ENCODE assay signal across 14 cellular contexts in the genomic region with DNA sequence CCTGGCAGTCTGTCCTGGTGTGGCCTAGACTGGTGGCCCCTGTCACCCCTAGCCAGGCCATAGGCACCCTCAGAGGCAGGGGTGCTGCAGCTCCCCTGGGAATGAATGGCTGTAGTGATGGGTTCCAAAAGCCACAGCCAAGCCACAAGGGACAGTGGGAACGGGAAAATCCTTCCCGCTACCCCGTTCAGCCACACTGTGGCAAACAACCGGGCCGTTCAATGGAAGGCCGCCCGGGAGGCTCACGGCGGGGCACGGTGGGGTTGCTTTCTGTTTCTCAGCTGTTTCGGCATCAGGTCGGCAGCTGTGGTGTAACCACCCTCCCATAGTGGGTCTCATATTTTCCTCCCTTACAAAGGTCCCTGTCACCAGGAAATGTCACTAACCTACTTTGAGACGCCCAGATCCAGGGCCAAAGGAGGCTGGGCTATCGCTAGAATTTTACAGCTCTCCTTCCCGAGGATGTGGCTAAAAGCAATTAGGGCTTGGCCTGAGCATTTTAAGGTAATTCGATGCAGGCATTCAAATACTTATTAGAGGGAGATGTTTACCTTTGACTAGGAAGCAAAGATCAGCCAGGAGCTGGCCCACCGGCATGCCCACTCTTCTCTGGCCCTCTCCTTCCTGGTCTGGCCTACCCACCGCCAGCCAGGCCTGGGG.
A peak's percentile ranks its signal among the peaks of the same experiment; 100 is the strongest.
DNase-seq lines count a peak whose midpoint lies in the region; ATAC-seq, FAIRE-seq and TF ChIP-seq lines count a peak whose summit lies in the region.
"Had no signal": no experiment of that assay in that cellular context is flagged by ENCODE, and none has a peak within 500 bp of the region (broad histone marks: within the 10 kb centered on the region; RNA-seq: fewer than 3 reads in every experiment).

No MANE protein-coding gene starts in this region.

- H3K27ac Mint-ChIP-seq in Caco-2 (ENCODE audit: unreplicated experiment), result no peak overlapping the region
- no peak overlapping the region for H3K27ac Mint-ChIP-seq in activated CD8-positive, alpha-beta T cell treated with anti-CD3 and anti-CD28 coated beads, Interleukin-2, amount 10 ng/mL, durations not matched to agents 7 days and 5 days

- no peak overlapping the region for H3K23ac ChIP-seq in mesenchymal stem cell (ENCODE audit: low read length in 2 of 2)

- H3K4ac ChIP-seq in mesenchymal stem cell (ENCODE audit: low read depth in 1 of 2, low read length in 2 of 2), result no peak overlapping the region

- intact Hi-C loops in Caco-2 (cut with micrococcal nuclease; ENCODE audit: unreplicated experiment), result no loop called here
- intact Hi-C loops in A673 (cut with micrococcal nuclease; ENCODE audit: unreplicated experiment), result no loop called here

- H3K36me3 ChIP-seq in Caco-2 (ENCODE audit: control insufficient read depth, insufficient read depth, low read length) (no peaks in the 10 kb centered on the region), mesenchymal stem cell (ENCODE audit: control insufficient read depth in 1 of 2, insufficient read depth in 2 of 2, low read depth in 1 of 2, low read length in 2 of 2) (peaks cover 0 to 4% of the 10 kb centered on the region in 2 experiments), A673 (ENCODE audit: insufficient read depth, low read length, poor library complexity, severe bottlenecking) (no peaks in the 10 kb centered on the region)

- H2BK12ac ChIP-seq in mesenchymal stem cell (ENCODE audit: low read length in 2 of 2), result peak overlapping the region in 1 of 2 experiments; percentile 70

- H2AK5ac ChIP-seq in mesenchymal stem cell (ENCODE audit: low read length, severe bottlenecking), result no peak overlapping the region

- H3K4me3 ChIP-seq in AG10803 (ENCODE audit: low read length), result peak overlapping the region; percentile 26
- H3K4me3 ChIP-seq in Caco-2 (ENCODE audit: low read depth, low read length), result no peak overlapping the region
- no peak overlapping the region for H3K4me3 ChIP-seq in mesenchymal stem cell (ENCODE audit: insufficient read depth in 1 of 2, low read depth in 1 of 2, low read length in 2 of 2)
- H3K4me3 ChIP-seq in A673 (ENCODE audit: low read depth, low read length, poor library complexity, severe bottlenecking), result no peak overlapping the region

- DNase-seq in AG10803 (ENCODE audit: low read depth) (no peak), Caco-2 (no peak), mesenchymal stem cell (no peak), mucosa of gallbladder (ENCODE audit: low spot score) (no peak), frontal cortex (ENCODE audit: low spot score in 2 of 2) (no peak), A673 (ENCODE audit: low spot score) (no peak)
- DNase-seq in activated CD8-positive, alpha-beta T cell treated with anti-CD3 and anti-CD28 coated beads, Interleukin-2, amount 10 ng/mL, durations not matched to agents 7 days and 5 days, result no peak
- DNase-seq in activated CD4-positive, alpha-beta T cell treated with anti-CD3 and anti-CD28 coated beads for 4 hours, result no peak
- DNase-seq: activated gamma-delta T cell treated with Interleukin-2 at 50 U/mL for 16 hours; effector memory CD4-positive, alpha-beta T cell; NK-92 treated with Interleukin-12 subunit alpha and Interleukin-12 subunit beta, amount 100 ng/mL, for 24 hours; occipital lobe; stimulated activated CD4-positive, alpha-beta T cell treated with anti-CD3 and anti-CD28 coated beads, Interleukin-4, amount 100 ng/mL, for 4 hours; T1000 had no signal

- no peak overlapping the region for H2BK120ac ChIP-seq in mesenchymal stem cell (ENCODE audit: low read depth, low read length)

- POLR2A ChIA-PET in Caco-2 (lab: Charles Lee) (interaction anchor here (0.6 to 1.9 kb wide), 2 partner anchors 16 to 137 kb away, joined by 3 to 10 read pairs; a partner anchor contains a TSS), A673 (lab: Charles Lee; ENCODE audit: low non-redundant PET) (no interaction called here)
- POLR2A ChIA-PET in activated CD8-positive, alpha-beta T cell treated with anti-CD3 and anti-CD28 coated beads, Interleukin-2, amount 10 ng/mL, durations not matched to agents 7 days and 5 days (lab: Charles Lee), result interaction anchor here (1.4 to 6.1 kb wide), 3 partner anchors 13 to 60 kb away, joined by 3 to 67 read pairs (median 34); a partner anchor contains a TSS

- peaks cover 4% of the 10 kb centered on the region; the same call in 1 of the 2 replicates for H3K9me3 ChIP-seq in Caco-2
- no peaks in the 10 kb centered on the region for H3K9me3 ChIP-seq in mesenchymal stem cell (ENCODE audit: control insufficient read depth, low read length)
- H3K9me3 ChIP-seq in A673 (ENCODE audit: low read depth, low read length, poor library complexity, severe bottlenecking), result no peaks in the 10 kb centered on the region

- H3K27me3 ChIP-seq in Caco-2 (replicated peaks; ENCODE audit: control insufficient read depth, insufficient read depth, low read length), result no peaks in the 10 kb centered on the region
- no peaks in the 10 kb centered on the region for H3K27me3 ChIP-seq in mesenchymal stem cell (ENCODE audit: control insufficient read depth in 1 of 2, insufficient read depth in 1 of 2, low read length in 2 of 2)
- H3K27me3 ChIP-seq in A673 (replicated peaks; ENCODE audit: insufficient read depth, low read depth, low read length, poor library complexity), result no peaks in the 10 kb centered on the region

- no peak for ATAC-seq in activated CD8-positive, alpha-beta T cell treated with anti-CD3 and anti-CD28 coated beads, Interleukin-2, amount 10 ng/mL, durations not matched to agents 7 days and 5 days

- H4K91ac ChIP-seq in mesenchymal stem cell (ENCODE audit: low read length), result peak overlapping the region; percentile 44

- TF ChIP-seq CTCF in AG10803 (conservative IDR thresholded peaks at IDR 0.05; ENCODE audit: low read length), result no peak
- no peak for TF ChIP-seq CTCF in Caco-2 (IDR thresholded peaks at IDR 0.05; ENCODE audit: insufficient read depth in 1 of 2, low read depth in 1 of 2, low read length in 1 of 2, severe bottlenecking in 1 of 2, unreplicated experiment in 1 of 2)
- TF ChIP-seq CTCF in A673 (conservative IDR thresholded peaks at IDR 0.05; ENCODE audit: low read depth, low read length), result no peak

- H3K14ac ChIP-seq in mesenchymal stem cell (ENCODE audit: low read length in 2 of 2), result no peak overlapping the region

- peaks cover 3% of the 10 kb centered on the region for H3K79me1 ChIP-seq in mesenchymal stem cell (replicated peaks; ENCODE audit: low read length, poor library complexity, severe bottlenecking)

- H3K4me1 ChIP-seq in Caco-2 (peaks cover 16% of the 10 kb centered on the region), mesenchymal stem cell (ENCODE audit: control insufficient read depth, insufficient read depth, low read depth, low read length) (peaks cover 16% of the 10 kb centered on the region), A673 (ENCODE audit: insufficient read depth, low read length, poor library complexity, severe bottlenecking) (peaks cover 6% of the 10 kb centered on the region)

- peaks cover 10% of the 10 kb centered on the region for H3K36me3 Mint-ChIP-seq in Caco-2 (ENCODE audit: insufficient read depth, unreplicated experiment)
- peaks cover 6% of the 10 kb centered on the region for H3K36me3 Mint-ChIP-seq in activated CD8-positive, alpha-beta T cell treated with anti-CD3 and anti-CD28 coated beads, Interleukin-2, amount 10 ng/mL, durations not matched to agents 7 days and 5 days (ENCODE audit: low read depth)

- no peaks in the 10 kb centered on the region for H3K9me3 Mint-ChIP-seq in Caco-2 (ENCODE audit: unreplicated experiment)
- peaks cover 4% of the 10 kb centered on the region for H3K9me3 Mint-ChIP-seq in activated CD8-positive, alpha-beta T cell treated with anti-CD3 and anti-CD28 coated beads, Interleukin-2, amount 10 ng/mL, durations not matched to agents 7 days and 5 days (ENCODE audit: insufficient read depth)

- no peak overlapping the region for H2BK15ac ChIP-seq in mesenchymal stem cell (ENCODE audit: low read depth, poor library complexity, severe bottlenecking)

- no peak overlapping the region for H2BK5ac ChIP-seq in mesenchymal stem cell (ENCODE audit: low read depth, low read length, poor library complexity, severe bottlenecking)

- no peak overlapping the region for H4K8ac ChIP-seq in mesenchymal stem cell (ENCODE audit: low read length)

- WGBS in mesenchymal stem cell, result 72% methylated on average over 18 of the region's 18 CpGs

- no peak overlapping the region for H3K27ac ChIP-seq in mesenchymal stem cell (ENCODE audit: low read length, poor library complexity, severe bottlenecking)
- no peak overlapping the region for H3K27ac ChIP-seq in A673 (ENCODE audit: low read depth, low read length, poor library complexity, severe bottlenecking)

- no TSS peak for BruUV-seq in Caco-2 (replicated peaks; lab: Mats Ljungman, UMichigan)
- no TSS peak for BruUV-seq in A673 (replicated peaks; lab: Mats Ljungman, UMichigan)

- H3K4me3 Mint-ChIP-seq in Caco-2 (ENCODE audit: unreplicated experiment), result peak overlapping the region; percentile 31
- H3K4me3 Mint-ChIP-seq in activated CD8-positive, alpha-beta T cell treated with anti-CD3 and anti-CD28 coated beads, Interleukin-2, amount 10 ng/mL, durations not matched to agents 7 days and 5 days, result peak overlapping the region; percentile 19

- peaks cover 13% of the 10 kb centered on the region for H3K4me1 Mint-ChIP-seq in Caco-2 (ENCODE audit: low read depth, unreplicated experiment)
- peaks cover 20% of the 10 kb centered on the region for H3K4me1 Mint-ChIP-seq in activated CD8-positive, alpha-beta T cell treated with anti-CD3 and anti-CD28 coated beads, Interleukin-2, amount 10 ng/mL, durations not matched to agents 7 days and 5 days (ENCODE audit: low read depth)

- H3K18ac ChIP-seq in mesenchymal stem cell (ENCODE audit: low read depth in 1 of 2, low read length in 2 of 2), result peak overlapping the region in 1 of 2 experiments; percentile 50

- CTCF ChIA-PET in Caco-2 (lab: Charles Lee) (interaction anchor here (0.8 to 1.6 kb wide), 4 partner anchors 9 to 129 kb away, joined by 3 to 6 read pairs (median 4); no protein-coding TSS in a partner anchor), A673 (lab: Charles Lee) (no interaction called here)
- CTCF ChIA-PET in activated CD8-positive, alpha-beta T cell treated with anti-CD3 and anti-CD28 coated beads, Interleukin-2, amount 10 ng/mL, durations not matched to agents 7 days and 5 days (lab: Charles Lee), result interaction anchor here (0.5 to 4.5 kb wide), 9 partner anchors 12 to 449 kb away, joined by 3 to 69 read pairs (median 4); no protein-coding TSS in a partner anchor

- H3K4me2 ChIP-seq in mesenchymal stem cell (ENCODE audit: low read length, poor library complexity, severe bottlenecking), result no peak overlapping the region

- no peak overlapping the region for H3K9ac ChIP-seq in mesenchymal stem cell (ENCODE audit: low read length)

- no peak for FAIRE-seq in frontal cortex (lab: Jason Lieb, UNC)

- H3K27me3 Mint-ChIP-seq in Caco-2 (ENCODE audit: insufficient read depth, unreplicated experiment), result no peaks in the 10 kb centered on the region
- peaks cover 2% of the 10 kb centered on the region for H3K27me3 Mint-ChIP-seq in activated CD8-positive, alpha-beta T cell treated with anti-CD3 and anti-CD28 coated beads, Interleukin-2, amount 10 ng/mL, durations not matched to agents 7 days and 5 days (ENCODE audit: low read depth)

- no peak overlapping the region for H2AFZ ChIP-seq in mesenchymal stem cell (ENCODE audit: low read depth, low read length)
